ENCODE assay signal across 14 cellular contexts in the genomic region with DNA sequence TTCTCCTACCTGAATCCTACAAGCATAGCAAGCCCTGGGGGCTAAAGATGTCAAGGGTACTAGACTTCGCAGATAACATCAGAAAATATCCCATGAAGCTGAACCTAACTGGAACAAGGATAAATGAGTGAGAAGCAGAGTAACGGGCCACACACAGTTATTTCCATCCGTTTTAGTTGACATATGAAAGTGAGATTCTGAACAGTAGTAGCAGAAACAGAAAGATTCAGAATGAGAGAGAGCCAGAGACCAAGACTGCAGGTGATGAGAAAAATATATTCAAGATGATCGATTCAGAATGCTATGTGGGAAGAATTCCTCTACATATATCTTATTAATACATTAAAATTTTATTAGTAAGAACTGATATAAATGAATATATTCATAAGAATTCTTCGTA.
DNase-seq lines count a peak whose midpoint lies in the region; ATAC-seq and TF ChIP-seq lines count a peak whose summit lies in the region.
"Had no signal": no experiment of that assay in that cellular context is flagged by ENCODE, and none has a peak within 500 bp of the region (broad histone marks: within the 10 kb centered on the region; RNA-seq: fewer than 3 reads in every experiment).

No MANE protein-coding gene starts in this region.

- TF ChIP-seq CTCF in GM10248 (IDR thresholded peaks at IDR 0.05; ENCODE audit: control extremely low read depth, extremely low read depth, low read depth, missing control alignments), result no peak
- no peak for TF ChIP-seq CTCF in BE2C (IDR thresholded peaks at IDR 0.05; ENCODE audit: low read depth, low read length)
- no peak for TF ChIP-seq CTCF in brain microvascular endothelial cell (IDR thresholded peaks at IDR 0.05; ENCODE audit: low read depth, low read length, missing control alignments)

- no peaks in the 10 kb centered on the region for H3K9me3 ChIP-seq in BE2C
- H3K9me3 ChIP-seq: gastrocnemius medialis, suprapubic skin had no signal

- H3K27me3 ChIP-seq in BE2C (no peaks in the 10 kb centered on the region), brain microvascular endothelial cell (replicated peaks) (no peaks in the 10 kb centered on the region)
- H3K27me3 ChIP-seq: gastrocnemius medialis, suprapubic skin had no signal

- ATAC-seq in GM18909 (IDR thresholded peaks at IDR 0.05; ENCODE audit: poor library complexity, unreplicated experiment), result peak; percentile 86
- peak; percentile 61 for ATAC-seq in HG02571 (IDR thresholded peaks at IDR 0.05; ENCODE audit: unreplicated experiment)
- ATAC-seq in HG03378 (IDR thresholded peaks at IDR 0.05; ENCODE audit: unreplicated experiment), result peak; percentile 90
- ATAC-seq in HG03457 (IDR thresholded peaks at IDR 0.05; ENCODE audit: unreplicated experiment), result no peak
- ATAC-seq: gastrocnemius medialis, Panc1 had no signal

- no peak overlapping the region for H3K4me3 ChIP-seq in BE2C (ENCODE audit: low read depth, low read length)
- H3K4me3 ChIP-seq in brain microvascular endothelial cell (ENCODE audit: low read depth, low read length), result no peak overlapping the region
- H3K4me3 ChIP-seq: gastrocnemius medialis, suprapubic skin had no signal

- H3K4me1 ChIP-seq in BE2C, result no peaks in the 10 kb centered on the region
- H3K4me1 ChIP-seq: gastrocnemius medialis had no signal

- DNase-seq in GM10248 (ENCODE audit: extremely low spot score) (peak; percentile 35), NCI-H69 (lab: John Stamatoyannopoulos, UW) (no peak), BE2C (no peak), brain microvascular endothelial cell (no peak)
- DNase-seq: effector CD8-positive, alpha-beta T cell; gastrocnemius medialis; kidney; MM.1S had no signal

- in situ Hi-C loops in brain microvascular endothelial cell (cut with HindIII; ENCODE audit: low pct_ligation_motif_present, low sequenced_read_pairs), result no loop called here

- H3K27ac ChIP-seq in brain microvascular endothelial cell, result no peak overlapping the region
- H3K27ac ChIP-seq: gastrocnemius medialis, suprapubic skin had no signal

- H3K36me3 ChIP-seq in BE2C, result no peaks in the 10 kb centered on the region
- H3K36me3 ChIP-seq in brain microvascular endothelial cell (replicated peaks), result no peaks in the 10 kb centered on the region
- H3K36me3 ChIP-seq: gastrocnemius medialis, suprapubic skin had no signal

- CTCF ChIA-PET in GM10248 (lab: Yijun Ruan, JAX), result interaction anchor here (4.8 kb wide), 1 partner anchor 25 kb away, joined by 14 read pairs; no protein-coding TSS in a partner anchor

- POLR2A ChIA-PET in GM10248 (lab: Yijun Ruan, JAX), result no interaction called here
